1 cellular context compared by ENCODE assay signal in genomic region chr2:71461304-71461671, GRCh38.
TF ChIP-seq lines count a peak whose summit lies in the region.

No MANE protein-coding gene starts in this region.

TF ChIP-seq in H1, 55 proteins besides CTCF, POLR2A, EP300 and RAD21:
- TF ChIP-seq JUN (IDR thresholded peaks at IDR 0.05; ENCODE audit: low read depth, low read length) (no peak), TCF12 (IDR thresholded peaks at IDR 0.05; ENCODE audit: low read depth, low read length) (no peak), JUND (IDR thresholded peaks at IDR 0.05; ENCODE audit: low read length) (no peak), RBBP5 (IDR thresholded peaks at IDR 0.05; ENCODE audit: borderline replicate concordance, low read depth, low read length) (no peak), NRF1 (IDR thresholded peaks at IDR 0.05; ENCODE audit: low read depth, low read length) (no peak), SAP30 (IDR thresholded peaks at IDR 0.05; ENCODE audit: insufficient read depth, insufficient replicate concordance, low read length) (no peak), SP1 (IDR thresholded peaks at IDR 0.05; ENCODE audit: low read depth, low read length) (no peak), TAF7 (optimal IDR thresholded peaks at IDR 0.05; ENCODE audit: borderline replicate concordance, low read depth, low read length) (no peak), RFX5 (IDR thresholded peaks at IDR 0.05; ENCODE audit: borderline replicate concordance, low read depth, low read length) (no peak), BRCA1 (IDR thresholded peaks at IDR 0.05; ENCODE audit: low read depth, low read length) (no peak), ASH2L (IDR thresholded peaks at IDR 0.05; ENCODE audit: low read length) (no peak), CHD1 (IDR thresholded peaks at IDR 0.05; ENCODE audit: low read depth, low read length) (no peak), USF2 (IDR thresholded peaks at IDR 0.05; ENCODE audit: low read length) (no peak), BCL11A (IDR thresholded peaks at IDR 0.05; ENCODE audit: low read depth in 2 of 2, low read length in 2 of 2) (no peak), ATF2 (IDR thresholded peaks at IDR 0.05; ENCODE audit: low read length) (no peak), SUZ12 (IDR thresholded peaks at IDR 0.05; ENCODE audit: low read length) (no peak), CTBP2 (IDR thresholded peaks at IDR 0.05; ENCODE audit: borderline replicate concordance, insufficient read depth, insufficient read length, low read length) (no peak), SRF (IDR thresholded peaks at IDR 0.05; ENCODE audit: low read depth, low read length) (no peak), CHD2 (IDR thresholded peaks at IDR 0.05; ENCODE audit: low read length) (no peak), MAFK (IDR thresholded peaks at IDR 0.05; ENCODE audit: low read depth, low read length) (no peak)
TF ChIP-seq in H1: peak in this region for 0.
